ENCODE assay signal across 8 cellular contexts in genomic region chr7:159030490-159031134, GRCh38.
A peak's percentile ranks its signal among the peaks of the same experiment; 100 is the strongest.
DNase-seq lines count a peak whose midpoint lies in the region; ATAC-seq, FAIRE-seq and TF ChIP-seq lines count a peak whose summit lies in the region.

No MANE protein-coding gene starts in this region.

- H3K4me1 ChIP-seq in mammary epithelial cell (ENCODE audit: insufficient read depth, low read length) (no peaks in the 10 kb centered on the region), kidney (ENCODE audit: control insufficient read depth in 1 of 2, insufficient read depth in 1 of 2, low read depth in 1 of 2, low read length in 2 of 2) (peaks cover 5 to 27% of the 10 kb centered on the region in 2 donors)

- peak; percentile 29 for DNase-seq in NCI-H82 (lab: John Stamatoyannopoulos, UW)
- DNase-seq in NCI-H82 treated with DMSO at 0.1 percent for 48 hours (lab: John Stamatoyannopoulos, UW; ENCODE audit: unreplicated experiment): no peak
- peak; percentile 53 for DNase-seq in NCI-H69 (lab: John Stamatoyannopoulos, UW)
- DNase-seq in mammary epithelial cell: no peak
- DNase-seq in kidney: no peak
- no peak for DNase-seq in stimulated activated effector memory CD8-positive, alpha-beta T cell treated with anti-CD3 and anti-CD28 coated beads, Interleukin-12 subunit alpha, Interleukin-12 subunit beta, amount 100 ng/mL, for 72 hours (ENCODE audit: low spot score in 2 of 2)
- DNase-seq in D341Med (ENCODE audit: low spot score): no peak

- H3K27ac Mint-ChIP-seq in stimulated activated effector memory CD8-positive, alpha-beta T cell treated with anti-CD3 and anti-CD28 coated beads, Interleukin-12 subunit alpha, Interleukin-12 subunit beta, amount 100 ng/mL, for 72 hours: no peak overlapping the region

- H3K27ac ChIP-seq in mammary epithelial cell (ENCODE audit: insufficient read depth, low read depth, low read length) (no peak overlapping the region), kidney (ENCODE audit: low read depth in 2 of 2, low read length in 2 of 2) (peak overlapping the region; percentile 60 to 82)

- dilution Hi-C loops in mammary epithelial cell (cut with HindIII; ENCODE audit: low sequenced_read_pairs): no loop called here

- in situ Hi-C loops in mammary epithelial cell (cut with MboI; ENCODE audit: low sequenced_read_pairs in 2 of 2): no loop called here

- WGBS in mammary epithelial cell (ENCODE audit: low coverage, missing lambda C conversion rate): 11% methylated on average over 16 of the region's 59 CpGs

- CTCF ChIA-PET in mammary epithelial cell (lab: Charles Lee; ENCODE audit: low non-redundant PET): no interaction called here

- peak; percentile 29 for ATAC-seq in stimulated activated effector memory CD8-positive, alpha-beta T cell treated with anti-CD3 and anti-CD28 coated beads, Interleukin-12 subunit alpha, Interleukin-12 subunit beta, amount 100 ng/mL, for 72 hours
- no peak for ATAC-seq in HG03097 (IDR thresholded peaks at IDR 0.05; ENCODE audit: low FRiP score, unreplicated experiment)

- peaks cover 5% of the 10 kb centered on the region for H3K4me1 Mint-ChIP-seq in stimulated activated effector memory CD8-positive, alpha-beta T cell treated with anti-CD3 and anti-CD28 coated beads, Interleukin-12 subunit alpha, Interleukin-12 subunit beta, amount 100 ng/mL, for 72 hours

- no peaks in the 10 kb centered on the region for H3K36me3 ChIP-seq in mammary epithelial cell (ENCODE audit: insufficient read depth, low read length)
- no peaks in the 10 kb centered on the region for H3K36me3 ChIP-seq in kidney (ENCODE audit: control insufficient read depth in 1 of 2, insufficient read depth in 2 of 2, low read length in 2 of 2)

- H4K20me1 ChIP-seq in mammary epithelial cell (ENCODE audit: insufficient read depth, low read length): no peaks in the 10 kb centered on the region

- peak overlapping the region; percentile 55 for H2AFZ ChIP-seq in mammary epithelial cell (ENCODE audit: low read depth, low read length)

- TF ChIP-seq CTCF in mammary epithelial cell (conservative IDR thresholded peaks at IDR 0.05 in 1 of 2, IDR thresholded peaks at IDR 0.05 in 1 of 2; ENCODE audit: extremely low read depth in 1 of 2, insufficient read depth in 1 of 2, low read depth in 1 of 2, low read length in 2 of 2): no peak
- peak; percentile 21 for TF ChIP-seq CTCF in kidney (IDR thresholded peaks at IDR 0.05; ENCODE audit: borderline replicate concordance, extremely low read depth, insufficient read depth)

- H3K36me3 Mint-ChIP-seq in stimulated activated effector memory CD8-positive, alpha-beta T cell treated with anti-CD3 and anti-CD28 coated beads, Interleukin-12 subunit alpha, Interleukin-12 subunit beta, amount 100 ng/mL, for 72 hours: no peaks in the 10 kb centered on the region

- no peak overlapping the region for H3K9ac ChIP-seq in mammary epithelial cell (ENCODE audit: insufficient read depth, low read length)
- peak overlapping the region; percentile 60 to 69 for H3K9ac ChIP-seq in kidney (ENCODE audit: low read length in 2 of 2)

- no TSS peak for BruUV-seq in mammary epithelial cell (replicated peaks; lab: Mats Ljungman, UMichigan)

- H3K9me3 Mint-ChIP-seq in stimulated activated effector memory CD8-positive, alpha-beta T cell treated with anti-CD3 and anti-CD28 coated beads, Interleukin-12 subunit alpha, Interleukin-12 subunit beta, amount 100 ng/mL, for 72 hours: no peaks in the 10 kb centered on the region

- H3K4me3 Mint-ChIP-seq in stimulated activated effector memory CD8-positive, alpha-beta T cell treated with anti-CD3 and anti-CD28 coated beads, Interleukin-12 subunit alpha, Interleukin-12 subunit beta, amount 100 ng/mL, for 72 hours: peak overlapping the region; percentile 51

- H3K4me3 ChIP-seq in mammary epithelial cell (replicated peaks in 1 of 3; ENCODE audit: insufficient read depth in 1 of 3, low read depth in 2 of 3, low read length in 3 of 3) (peak overlapping the region in 2 of 3 experiments; percentile 11 to 26), kidney (ENCODE audit: low read length in 2 of 2) (peak overlapping the region; percentile 68 to 73)

- H3K9me3 ChIP-seq in mammary epithelial cell (replicated peaks; ENCODE audit: insufficient read depth, low read length): peaks cover 7% of the 10 kb centered on the region
- no peaks in the 10 kb centered on the region for H3K9me3 ChIP-seq in kidney (ENCODE audit: control insufficient read depth in 1 of 2, low read length in 2 of 2)

- no peaks in the 10 kb centered on the region for H3K79me2 ChIP-seq in mammary epithelial cell (ENCODE audit: insufficient read depth, low read length)

- no peaks in the 10 kb centered on the region for H3K27me3 ChIP-seq in mammary epithelial cell (ENCODE audit: insufficient read depth, low read length)

- peak overlapping the region; percentile 78 for H3K4me2 ChIP-seq in mammary epithelial cell (ENCODE audit: insufficient read depth, low read depth, low read length)

- intact Hi-C loops in mammary epithelial cell (cut with micrococcal nuclease): no loop called here
- intact Hi-C loops in kidney (cut with DNase I): no loop called here

- no peak for FAIRE-seq in kidney (lab: Jason Lieb, UNC)

Comparison
In these comparisons a context has a peak if more than half of its experiments do, and no peak if none do; other contexts are left out.
1. DNase-seq: peak in NCI-H82 (single experiment) and NCI-H69 (single experiment); none in NCI-H82 treated with DMSO at 0.1 percent for 48 hours (single experiment), mammary epithelial cell (single experiment), kidney (single experiment), stimulated activated effector memory CD8-positive, alpha-beta T cell treated with anti-CD3 and anti-CD28 coated beads, Interleukin-12 subunit alpha, Interleukin-12 subunit beta, amount 100 ng/mL, for 72 hours (0 of 2) and D341Med (single experiment).